Comparison of ENCODE assay signal across 9 cellular contexts in genomic region chr4:77697860-77698599, GRCh38.
A peak's percentile ranks its signal among the peaks of the same experiment; 100 is the strongest.
DNase-seq lines count a peak whose midpoint lies in the region; ATAC-seq, FAIRE-seq and TF ChIP-seq lines count a peak whose summit lies in the region.
"Had no signal": no experiment of that assay in that cellular context is flagged by ENCODE, and none has a peak within 500 bp of the region (broad histone marks: within the 10 kb centered on the region; RNA-seq: fewer than 3 reads in every experiment).

No MANE protein-coding gene starts in this region.

- H3K14ac ChIP-seq in H9 (ENCODE audit: insufficient read depth, low read length) = no peak overlapping the region

- ATAC-seq in pancreas = peak; percentile 92 to 97 (median 96)

- H3K18ac ChIP-seq in H9 (ENCODE audit: insufficient read length, low read depth, low read length) = no peak overlapping the region

- peaks cover 16 to 24% of the 10 kb centered on the region in 2 experiments for H3K4me1 Mint-ChIP-seq in H9
- no peaks in the 10 kb centered on the region for H3K4me1 Mint-ChIP-seq in CD4-positive, alpha-beta memory T cell

- H3K9ac ChIP-seq in H9 (ENCODE audit: extremely low read depth, insufficient read length, low read length) = no peak overlapping the region

- CTCF ChIA-PET in CD4-positive, alpha-beta memory T cell (lab: Charles Lee; ENCODE audit: partially characterized antibody) = no interaction called here

- DNase-seq in AG09319 (ENCODE audit: extremely low read depth, low read depth) = no peak
- peak; percentile 65 for DNase-seq in H9
- DNase-seq in RPMI7951 (ENCODE audit: low read depth) = peak; percentile 81
- DNase-seq in fibroblast of peridontal ligament (ENCODE audit: extremely low read depth) = peak; percentile 85
- peak in 4 of 6 donors; percentile 32 to 63 (median 58) for DNase-seq in pancreas
- no peak for DNase-seq in CD4-positive, alpha-beta memory T cell
- no peak for DNase-seq in effector CD8-positive, alpha-beta T cell (lab: John Stamatoyannopoulos, UW)
- DNase-seq in mesenteric fat pad (ENCODE audit: low spot score) = no peak

- WGBS in H9 (ENCODE audit: extremely low coverage, insufficient read length, low lambda C conversion rate) = no CpG with 5 or more reads among the region's 10 CpGs
- WGBS in pancreas, 2 donors = 32 to 37% methylated on average over 10 of the region's 10 CpGs

- H3K79me1 ChIP-seq in H9 (ENCODE audit: insufficient read depth, low read depth, low read length, poor library complexity, severe bottlenecking) = no peaks in the 10 kb centered on the region

- FAIRE-seq in pancreas (lab: Jason Lieb, UNC) = peak; percentile 56
- FAIRE-seq: frontal cortex had no signal

- no peaks in the 10 kb centered on the region for H3K9me3 Mint-ChIP-seq in H9
- H3K9me3 Mint-ChIP-seq in CD4-positive, alpha-beta memory T cell = peaks cover 0 to 1% (median 0%) of the 10 kb centered on the region in 8 donors

- no peaks in the 10 kb centered on the region for H3K36me3 ChIP-seq in pancreas
- no peaks in the 10 kb centered on the region for H3K36me3 ChIP-seq in CD4-positive, alpha-beta memory T cell (ENCODE audit: insufficient read depth, low read length)

- no peak overlapping the region for H3T11ph ChIP-seq in H9 (ENCODE audit: low read length)

- H3K4me3 Mint-ChIP-seq in H9 = no peak overlapping the region
- H3K4me3 Mint-ChIP-seq in CD4-positive, alpha-beta memory T cell = no peak overlapping the region

- H3K23ac ChIP-seq in H9 (ENCODE audit: insufficient read length, low read depth, low read length) = no peak overlapping the region

- H3K56ac ChIP-seq in H9 (ENCODE audit: insufficient read length, low read depth, low read length) = no peak overlapping the region

- no peak overlapping the region for H2AK5ac ChIP-seq in H9 (ENCODE audit: insufficient read length, low read length)

- H2BK15ac ChIP-seq in H9 (ENCODE audit: low read depth, low read length) = no peak overlapping the region

- no peaks in the 10 kb centered on the region for H3K79me2 ChIP-seq in H9 (ENCODE audit: insufficient read depth, low read length)

- POLR2A ChIA-PET in CD4-positive, alpha-beta memory T cell (lab: Charles Lee; ENCODE audit: partially characterized antibody) = no interaction called here

- no peaks in the 10 kb centered on the region for H3K27me3 Mint-ChIP-seq in H9 (ENCODE audit: low read depth)
- H3K27me3 Mint-ChIP-seq in CD4-positive, alpha-beta memory T cell = peaks cover 1% of the 10 kb centered on the region in 2 donors

- H2BK12ac ChIP-seq in H9 (ENCODE audit: insufficient read length, low read depth, low read length) = no peak overlapping the region

- H4K8ac ChIP-seq in H9 (replicated peaks; ENCODE audit: insufficient read length, low read depth, low read length) = no peak overlapping the region

- no peaks in the 10 kb centered on the region for H4K20me1 ChIP-seq in H9 (ENCODE audit: control insufficient read depth, insufficient read depth, insufficient read length)

- H3K4me3 ChIP-seq in pancreas = peak overlapping the region in 2 of 4 donors; percentile 10 to 19
- no peak overlapping the region for H3K4me3 ChIP-seq in CD4-positive, alpha-beta memory T cell (ENCODE audit: low read length in 2 of 2)

- no peak overlapping the region for H4K5ac ChIP-seq in H9 (ENCODE audit: insufficient read length, low read depth, low read length)

- no peaks in the 10 kb centered on the region for H3K23me2 ChIP-seq in H9 (ENCODE audit: insufficient read length, low read depth, low read length, poor library complexity, severe bottlenecking)

- H2BK120ac ChIP-seq in H9 (ENCODE audit: low read depth, low read length, poor library complexity, severe bottlenecking) = no peak overlapping the region

- no peak overlapping the region for H2AFZ ChIP-seq in H9 (ENCODE audit: low read length)

- TF ChIP-seq CTCF in AG09319 (IDR thresholded peaks at IDR 0.05; ENCODE audit: low read depth, low read length) (peak; percentile 59), H9 (conservative IDR thresholded peaks at IDR 0.05) (peak; percentile 64), pancreas (IDR thresholded peaks at IDR 0.05) (peak in 3 of 4 donors; percentile 36 to 47 (median 44))

- no peaks in the 10 kb centered on the region for H3K36me3 Mint-ChIP-seq in H9 (ENCODE audit: insufficient read depth in 1 of 3, low read depth in 3 of 3)
- H3K36me3 Mint-ChIP-seq in CD4-positive, alpha-beta memory T cell = no peaks in the 10 kb centered on the region

- no peak overlapping the region for H3K4ac ChIP-seq in H9 (ENCODE audit: low read depth, low read length)

- H2BK5ac ChIP-seq in H9 (ENCODE audit: insufficient read length, low read length) = no peak overlapping the region

- H2BK20ac ChIP-seq in H9 (ENCODE audit: low read depth, low read length, poor library complexity, severe bottlenecking) = no peak overlapping the region

- intact Hi-C loops in pancreas (cut with DNase I) = loop anchor here in 1 of 3 donors (10.0 kb wide), 1 partner anchor 313 kb away; no protein-coding TSS in a partner anchor
- intact Hi-C loops in CD4-positive, alpha-beta memory T cell (cut with micrococcal nuclease) = no loop called here

- H3K4me2 ChIP-seq in H9 (ENCODE audit: insufficient read depth, insufficient read length, low read length) = no peak overlapping the region

- H3K27me3 ChIP-seq in H9 (ENCODE audit: insufficient read depth, low read length) (no peaks in the 10 kb centered on the region), pancreas (no peaks in the 10 kb centered on the region)
- H3K27me3 ChIP-seq in CD4-positive, alpha-beta memory T cell (ENCODE audit: insufficient read depth, low read length) = no peaks in the 10 kb centered on the region

- H3K27ac Mint-ChIP-seq in H9 = peak overlapping the region in 1 of 3 experiments; percentile 44; a peak in 1 of 7 replicates
- H3K27ac Mint-ChIP-seq in CD4-positive, alpha-beta memory T cell = no peak overlapping the region

- peaks cover 2% of the 10 kb centered on the region; the same call in 1 of the 2 replicates for H3K4me1 ChIP-seq in H9 (ENCODE audit: insufficient read depth, low read length)
- H3K4me1 ChIP-seq in pancreas = peaks cover 0 to 3% (median 0%) of the 10 kb centered on the region in 3 donors
- H3K4me1 ChIP-seq in CD4-positive, alpha-beta memory T cell (ENCODE audit: insufficient read depth, low read length) = no peaks in the 10 kb centered on the region

- H4K91ac ChIP-seq in H9 (ENCODE audit: insufficient read length, low read depth, low read length) = no peak overlapping the region

- no peak overlapping the region for H3K27ac ChIP-seq in H9 (ENCODE audit: insufficient read length, low read depth, low read length)
- peak overlapping the region in 3 of 4 donors; percentile 35 to 70 (median 68) for H3K27ac ChIP-seq in pancreas
- no peak overlapping the region for H3K27ac ChIP-seq in CD4-positive, alpha-beta memory T cell (ENCODE audit: low read depth, low read length)

- H3K9me3 ChIP-seq in H9 (ENCODE audit: control insufficient read depth, low read depth, low read length) (no peaks in the 10 kb centered on the region), pancreas (no peaks in the 10 kb centered on the region)
- H3K9me3 ChIP-seq in CD4-positive, alpha-beta memory T cell (ENCODE audit: control insufficient read depth in 1 of 2, low read length in 2 of 2) = no peaks in the 10 kb centered on the region

Comparison
In these comparisons a context has a peak if more than half of its experiments do, and no peak if none do; other contexts are left out.
1. DNase-seq: peak in H9 (single experiment), RPMI7951 (single experiment), fibroblast of peridontal ligament (single experiment) and pancreas (4 of 6); none in AG09319 (single experiment), CD4-positive, alpha-beta memory T cell (0 of 5), effector CD8-positive, alpha-beta T cell (single experiment) and mesenteric fat pad (single experiment).
2. H3K27ac ChIP-seq: peak in pancreas (3 of 4); none in H9 (single experiment) and CD4-positive, alpha-beta memory T cell (single experiment).
3. Peak in every context shown above with its lines, with median percentiles within 50 percentile points of each other: CTCF ChIP-seq.